In the genomic region with DNA sequence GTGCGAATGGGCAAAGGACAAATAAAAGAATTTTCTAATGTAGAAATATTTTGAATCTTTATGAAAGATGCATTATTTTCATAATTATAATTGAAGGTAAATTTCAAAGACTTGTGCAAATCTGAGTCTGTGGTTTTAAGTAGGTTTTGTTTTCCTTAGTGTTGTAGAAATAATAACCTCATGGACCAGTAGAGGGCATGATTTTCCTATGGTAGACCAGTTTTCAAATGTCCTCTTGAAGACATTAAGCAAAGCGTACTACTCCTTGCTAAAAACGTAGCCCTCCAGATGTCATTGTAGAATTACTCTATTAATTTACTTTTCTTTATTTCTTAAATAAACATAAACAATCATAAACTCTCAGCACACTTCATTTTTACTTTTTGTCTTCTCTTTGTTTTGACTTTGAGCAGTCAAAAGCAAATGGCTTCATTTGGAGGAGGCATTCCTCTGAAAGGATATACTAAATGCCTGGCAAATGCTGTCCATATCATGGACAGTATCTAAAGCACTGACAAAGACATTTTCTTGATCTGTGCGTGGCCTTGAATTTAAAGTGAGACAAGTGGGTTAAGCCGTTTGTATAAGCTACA, we compare ENCODE assay signal across 9 cellular contexts.
A peak's percentile ranks its signal among the peaks of the same experiment; 100 is the strongest.
DNase-seq lines count a peak whose midpoint lies in the region; ATAC-seq and TF ChIP-seq lines count a peak whose summit lies in the region.
"Had no signal": no experiment of that assay in that cellular context is flagged by ENCODE, and none has a peak within 500 bp of the region (broad histone marks: within the 10 kb centered on the region; RNA-seq: fewer than 3 reads in every experiment).

No MANE protein-coding gene starts in this region.

- H3K4me2 ChIP-seq in OCI-LY1 (ENCODE audit: low read length) = no peak overlapping the region
- no peak overlapping the region for H3K4me2 ChIP-seq in parathyroid adenoma (ENCODE audit: low read length)

- H3K27me3 ChIP-seq in OCI-LY1 (ENCODE audit: insufficient read depth, low read length) (no peaks in the 10 kb centered on the region), endodermal cell (ENCODE audit: control insufficient read depth, insufficient read depth, low read length, poor library complexity, severe bottlenecking) (no peaks in the 10 kb centered on the region), parathyroid adenoma (ENCODE audit: control insufficient read depth, insufficient read depth, low read length) (no peaks in the 10 kb centered on the region), sigmoid colon (no peaks in the 10 kb centered on the region)

- no peaks in the 10 kb centered on the region for H3K9me2 ChIP-seq in OCI-LY1 (ENCODE audit: low read depth, low read length)

- WGBS in endodermal cell (ENCODE audit: insufficient coverage in 1 of 2, insufficient read length in 1 of 2), 2 experiments = 80 to 81% methylated on average over 4 to 5 of the region's 5 CpGs
- WGBS in sigmoid colon, 2 donors = 49 to 65% methylated on average over 5 of the region's 5 CpGs

- H3K27ac ChIP-seq in OCI-LY1 (ENCODE audit: low read depth, low read length, poor library complexity, severe bottlenecking) (no peak overlapping the region), endodermal cell (ENCODE audit: low read depth, low read length) (no peak overlapping the region), parathyroid adenoma (no peak overlapping the region), sigmoid colon (no peak overlapping the region)

- H3K36me3 Mint-ChIP-seq in endodermal cell (ENCODE audit: low read depth) = peaks cover 10% of the 10 kb centered on the region
- H3K36me3 Mint-ChIP-seq: CD8-positive, alpha-beta memory T cell had no signal

- no peaks in the 10 kb centered on the region for H3K4me1 ChIP-seq in OCI-LY1 (ENCODE audit: insufficient read depth, low read length, severe bottlenecking)
- peaks cover 3% of the 10 kb centered on the region for H3K4me1 ChIP-seq in endodermal cell (ENCODE audit: control insufficient read depth, insufficient read depth, low read length)
- no peaks in the 10 kb centered on the region for H3K4me1 ChIP-seq in parathyroid adenoma
- peaks cover 0 to 6% (median 0%) of the 10 kb centered on the region in 4 donors for H3K4me1 ChIP-seq in sigmoid colon

- DNase-seq in NCI-H146 (lab: John Stamatoyannopoulos, UW) (peak; percentile 0), NCI-H146 treated with DMSO at 0.1 percent for 48 hours (lab: John Stamatoyannopoulos, UW; ENCODE audit: unreplicated experiment) (no peak), endodermal cell (no peak), amniotic stem cell (lab: John Stamatoyannopoulos, UW) (no peak), sigmoid colon (no peak)

- intact Hi-C loops in sigmoid colon (cut with DNase I) = no loop called here

- no peak overlapping the region for H3K27ac Mint-ChIP-seq in endodermal cell
- H3K27ac Mint-ChIP-seq: CD8-positive, alpha-beta memory T cell had no signal

- H3F3A ChIP-seq in OCI-LY1 (ENCODE audit: insufficient read depth, low read length) = no peaks in the 10 kb centered on the region

- TF ChIP-seq CTCF in OCI-LY1 (IDR thresholded peaks at IDR 0.05; ENCODE audit: low read length) (peak; percentile 46), endodermal cell (conservative IDR thresholded peaks at IDR 0.05) (peak; percentile 83), parathyroid adenoma (IDR thresholded peaks at IDR 0.05) (peak; percentile 49), sigmoid colon (IDR thresholded peaks at IDR 0.05) (peak in 1 of 4 experiments; percentile 14)

- no peaks in the 10 kb centered on the region for H3K36me3 ChIP-seq in OCI-LY1 (ENCODE audit: insufficient read depth, low read length)
- H3K36me3 ChIP-seq in endodermal cell (ENCODE audit: control insufficient read depth, insufficient read depth, low read length) = no peaks in the 10 kb centered on the region
- H3K36me3 ChIP-seq in parathyroid adenoma (ENCODE audit: control insufficient read depth, insufficient read depth, low read length) = no peaks in the 10 kb centered on the region
- H3K36me3 ChIP-seq in sigmoid colon = no peaks in the 10 kb centered on the region

- H3K79me2 ChIP-seq in OCI-LY1 (ENCODE audit: insufficient read depth, low read length) (no peaks in the 10 kb centered on the region), parathyroid adenoma (no peaks in the 10 kb centered on the region)

- ATAC-seq in HG03175 (IDR thresholded peaks at IDR 0.05; ENCODE audit: unreplicated experiment) = peak; percentile 55

- no peak overlapping the region for H3K9ac ChIP-seq in OCI-LY1 (ENCODE audit: low read length)
- no peak overlapping the region for H3K9ac ChIP-seq in endodermal cell (ENCODE audit: extremely low read depth, low read length, poor library complexity, severe bottlenecking)
- H3K9ac ChIP-seq in parathyroid adenoma = no peak overlapping the region

- TF ChIP-seq EP300 in sigmoid colon (IDR thresholded peaks at IDR 0.05) = no peak

- no peaks in the 10 kb centered on the region for H3K9me3 Mint-ChIP-seq in endodermal cell
- H3K9me3 Mint-ChIP-seq: CD8-positive, alpha-beta memory T cell had no signal

- H3K4me1 Mint-ChIP-seq in endodermal cell = peaks cover 13% of the 10 kb centered on the region

- H3K27me3 Mint-ChIP-seq in endodermal cell (ENCODE audit: insufficient read depth) = no peaks in the 10 kb centered on the region

- no peaks in the 10 kb centered on the region for H4K20me1 ChIP-seq in OCI-LY1 (ENCODE audit: insufficient read depth, low read length)

- H2AFZ ChIP-seq in OCI-LY1 (ENCODE audit: low read length) = no peak overlapping the region
- H2AFZ ChIP-seq in parathyroid adenoma = peak overlapping the region; percentile 6

- no peak overlapping the region for H3K4me3 Mint-ChIP-seq in endodermal cell
- H3K4me3 Mint-ChIP-seq: CD8-positive, alpha-beta memory T cell had no signal

- H3K4me3 ChIP-seq in OCI-LY1 (ENCODE audit: low read depth, low read length, poor library complexity, severe bottlenecking) (no peak overlapping the region), endodermal cell (ENCODE audit: low read length) (no peak overlapping the region), parathyroid adenoma (ENCODE audit: low read depth, low read length) (no peak overlapping the region), sigmoid colon (no peak overlapping the region)

- H3K9me3 ChIP-seq in OCI-LY1 (ENCODE audit: low read length) (no peaks in the 10 kb centered on the region), endodermal cell (ENCODE audit: control insufficient read depth, low read length) (no peaks in the 10 kb centered on the region), parathyroid adenoma (ENCODE audit: control insufficient read depth, low read length) (no peaks in the 10 kb centered on the region), sigmoid colon (no peaks in the 10 kb centered on the region)

- TF ChIP-seq POLR2A in sigmoid colon (IDR thresholded peaks at IDR 0.05) = no peak
